ENCODE assay signal across 21 cellular contexts in the genomic region with DNA sequence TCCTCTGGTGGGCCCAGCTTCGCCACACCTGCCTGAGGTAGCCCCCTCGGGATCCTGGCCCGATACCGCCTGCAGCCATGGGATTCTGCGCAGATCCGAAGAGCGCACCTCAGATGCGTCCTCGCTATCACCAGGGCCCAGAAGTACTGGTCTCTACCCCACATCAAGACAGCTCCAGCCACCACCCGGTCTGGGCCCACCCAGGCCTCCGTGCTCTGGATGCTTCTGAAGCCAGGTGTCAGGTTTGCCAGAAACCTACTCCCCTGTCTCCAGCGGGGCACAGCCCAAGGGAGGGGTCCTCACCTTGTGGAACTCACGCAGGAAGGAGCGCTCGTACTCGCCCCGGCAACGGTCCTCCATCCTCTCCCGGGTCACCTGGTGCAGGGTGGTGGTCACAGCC. TPM values are rescaled to one million over a fixed set of nuclear protein-coding genes. Genes with fewer than 3 reads are reported as not detected.
DNase-seq lines count a peak whose midpoint lies in the region; ATAC-seq and TF ChIP-seq lines count a peak whose summit lies in the region.
"Had no signal": no experiment of that assay in that cellular context is flagged by ENCODE, and none has a peak within 500 bp of the region (broad histone marks: within the 10 kb centered on the region; RNA-seq: fewer than 3 reads in every experiment).

No MANE protein-coding gene starts in this region.

- peak overlapping the region; percentile 100 for H3K4me3 ChIP-seq in left ventricle myocardium inferior
- no peak overlapping the region; the same call in 1 of the 2 replicates for H3K4me3 ChIP-seq in PC-3 (ENCODE audit: low read length)
- no peak overlapping the region for H3K4me3 ChIP-seq in upper lobe of right lung
- H3K4me3 ChIP-seq: A549, GM12878, SJSA1 had no signal

- H3K36me3 ChIP-seq in left ventricle myocardium inferior: peaks cover 69% of the 10 kb centered on the region
- H3K36me3 ChIP-seq in PC-3 (ENCODE audit: low read depth, low read length): no peaks in the 10 kb centered on the region
- peaks cover 58% of the 10 kb centered on the region for H3K36me3 ChIP-seq in upper lobe of right lung

- H4K20me1 ChIP-seq in PC-3 (ENCODE audit: low read length): peaks cover 11% of the 10 kb centered on the region

- CTCF ChIA-PET in PC-3 (lab: Charles Lee): no interaction called here

- ATAC-seq in left cardiac atrium (no peak), PC-3 (no peak), upper lobe of right lung (no peak), GM19455 (IDR thresholded peaks at IDR 0.05; ENCODE audit: unreplicated experiment) (no peak)
- ATAC-seq: A549, GM12878 had no signal

- POLR2A ChIA-PET in PC-3 (lab: Charles Lee; ENCODE audit: unreplicated experiment): no interaction called here

- peaks cover 30% of the 10 kb centered on the region for H3K4me1 Mint-ChIP-seq in nephron

- no peaks in the 10 kb centered on the region for H3K9me3 ChIP-seq in left ventricle myocardium inferior (replicated peaks)
- no peaks in the 10 kb centered on the region for H3K9me3 ChIP-seq in PC-3 (ENCODE audit: low read length)
- no peaks in the 10 kb centered on the region for H3K9me3 ChIP-seq in upper lobe of right lung
- H3K9me3 ChIP-seq: A549, SJSA1 had no signal

- DNase-seq in left ventricle myocardium inferior: no peak
- no peak for DNase-seq in left cardiac atrium
- DNase-seq in PC-3: no peak
- no peak for DNase-seq in upper lobe of right lung
- DNase-seq in GM20000 (ENCODE audit: low spot score): no peak
- DNase-seq in NCI-H1105 (lab: John Stamatoyannopoulos, UW): no peak
- DNase-seq: DMS79 treated with DMSO at 0.1 percent for 48 hours; GDM1; GOT3; NCI-H1417; NCI-H187 treated with DMSO at 0.1 percent for 48 hours; NCI-H2171; NCI-H446; NCI-H69; NK-92 treated with Interleukin-12 subunit alpha and Interleukin-12 subunit beta, amount 100 ng/mL, for 24 hours; OCI-M1 had no signal

- H3F3A ChIP-seq in PC-3 (ENCODE audit: low read length, unreplicated experiment): no peaks in the 10 kb centered on the region

- peaks cover 40% of the 10 kb centered on the region for H3K79me2 ChIP-seq in PC-3 (ENCODE audit: low read length)

- H3K36me3 Mint-ChIP-seq in nephron (ENCODE audit: low read depth): peaks cover 11% of the 10 kb centered on the region

- peaks cover 59% of the 10 kb centered on the region for H3K4me1 ChIP-seq in left ventricle myocardium inferior
- peaks cover 25% of the 10 kb centered on the region for H3K4me1 ChIP-seq in PC-3 (ENCODE audit: insufficient read depth, low read length)
- H3K4me1 ChIP-seq in upper lobe of right lung: peaks cover 34% of the 10 kb centered on the region

- intact Hi-C loops in left ventricle myocardium inferior (cut with micrococcal nuclease): no loop called here
- intact Hi-C loops in left cardiac atrium (cut with DNase I): loop anchor here in 1 of 2 donors (10.0 kb wide), 1 partner anchor 61 kb away; no protein-coding TSS in a partner anchor
- intact Hi-C loops in PC-3 (cut with micrococcal nuclease): loop anchor here (5.0 kb wide), 1 partner anchor 41 kb away; a partner anchor contains a TSS
- intact Hi-C loops in upper lobe of right lung (cut with DNase I): no loop called here

- H3K4me2 ChIP-seq in PC-3 (ENCODE audit: low read length): peak overlapping the region; percentile 96; the same call in 1 of the 2 replicates

- no peak overlapping the region for H2AFZ ChIP-seq in PC-3 (ENCODE audit: low read length)

- BruUV-seq in PC-3 (replicated peaks; lab: Mats Ljungman, UMichigan): no TSS peak

- no peaks in the 10 kb centered on the region for H3K9me3 Mint-ChIP-seq in nephron

- no peaks in the 10 kb centered on the region for H3K9me2 ChIP-seq in PC-3 (replicated peaks; ENCODE audit: low read length)

- TF ChIP-seq CTCF in left ventricle myocardium inferior (IDR thresholded peaks at IDR 0.05; ENCODE audit: borderline replicate concordance): no peak
- TF ChIP-seq CTCF in PC-3 (conservative IDR thresholded peaks at IDR 0.05; ENCODE audit: low read depth, low read length): no peak
- TF ChIP-seq CTCF in nephron (IDR thresholded peaks at IDR 0.05; ENCODE audit: unreplicated experiment in 3 of 3): no peak
- TF ChIP-seq CTCF in upper lobe of right lung (IDR thresholded peaks at IDR 0.05): no peak
- TF ChIP-seq CTCF in GM20000 (IDR thresholded peaks at IDR 0.05; ENCODE audit: extremely low read depth, missing control alignments): no peak

- no peak overlapping the region for H3K27ac Mint-ChIP-seq in nephron

- H3K27me3 ChIP-seq in left ventricle myocardium inferior (ENCODE audit: low read depth) (no peaks in the 10 kb centered on the region), PC-3 (ENCODE audit: low read length) (no peaks in the 10 kb centered on the region), upper lobe of right lung (no peaks in the 10 kb centered on the region)
- H3K27me3 ChIP-seq: SJSA1 had no signal

- H3K27ac ChIP-seq in left ventricle myocardium inferior (replicated peaks) (no peak overlapping the region), PC-3 (ENCODE audit: low read length) (no peak overlapping the region), upper lobe of right lung (no peak overlapping the region)
- H3K27ac ChIP-seq: A549, SJSA1 had no signal

- no peaks in the 10 kb centered on the region for H3K27me3 Mint-ChIP-seq in nephron (ENCODE audit: low read depth)

- peak overlapping the region; percentile 91 to 95 (median 94) for H3K4me3 Mint-ChIP-seq in nephron

- no peak overlapping the region for H3K9ac ChIP-seq in PC-3 (ENCODE audit: low read length)

RNA-seq across cellular contexts. Expression of a gene that starts 2.4 kb away (rescaled TPM):
- 34.7 TPM for total RNA-seq in left ventricle myocardium inferior
- 10 to 100 TPM; 31.2 to 32.5 TPM for total RNA-seq in left cardiac atrium
- total RNA-seq in PC-3 (2014; rRNA removed): 21.6 and 30.2 TPM in 2 replicates
- total RNA-seq in upper lobe of right lung: 51.4 TPM

RNA-seq across cellular contexts. Expression of a gene that starts 2.6 kb away (rescaled TPM):
- total RNA-seq in left ventricle myocardium inferior (72.3 TPM), left cardiac atrium (10 to 100 TPM; 53.1 to 55.1 TPM), PC-3 (2014; rRNA removed) (123 and 148 TPM in 2 replicates), upper lobe of right lung (55.5 TPM)

RNA-seq across cellular contexts. Expression of a gene that starts 14.1 kb away (rescaled TPM):
- total RNA-seq in left ventricle myocardium inferior (not detected), left cardiac atrium (not detected), PC-3 (2014; rRNA removed) (not detected in 2 replicates), upper lobe of right lung (not detected)
- total RNA-seq: GM12878, SJSA1 had no signal

RNA-seq across cellular contexts. Expression of a gene that starts 14.6 kb away (rescaled TPM):
- total RNA-seq in left ventricle myocardium inferior (18.0 TPM), left cardiac atrium (10 to 100 TPM in 1 of 2 donors, 1 to 10 TPM in 1; 7.6 to 11.4 TPM), PC-3 (2014; rRNA removed) (11.3 and 14.7 TPM in 2 replicates), upper lobe of right lung (22.3 TPM)

RNA-seq across cellular contexts. Expression of a gene that starts 16.1 kb away (rescaled TPM):
- total RNA-seq in left ventricle myocardium inferior: not detected
- not detected for total RNA-seq in left cardiac atrium
- total RNA-seq in PC-3 (2014; rRNA removed): 0.40 and 2.0 TPM in 2 replicates
- not detected for total RNA-seq in upper lobe of right lung
- total RNA-seq: SJSA1 had no signal
